ENCODE assay signal across 11 cellular contexts in genomic region chr14:67411375-67411774, GRCh38. TPM values are rescaled to one million over a fixed set of nuclear protein-coding genes. Genes with fewer than 3 reads are reported as not detected.
DNase-seq lines count a peak whose midpoint lies in the region; ATAC-seq and TF ChIP-seq lines count a peak whose summit lies in the region.
"Had no signal": no experiment of that assay in that cellular context is flagged by ENCODE, and none has a peak within 500 bp of the region (broad histone marks: within the 10 kb centered on the region; RNA-seq: fewer than 3 reads in every experiment).

No MANE protein-coding gene starts in this region.

- no peaks in the 10 kb centered on the region for H3K9me3 Mint-ChIP-seq in activated T-cell treated with anti-CD3 and anti-CD28 coated beads, Interleukin-2, amount 50 U/mL, for 4 hours

- H3K27me3 Mint-ChIP-seq in activated T-cell treated with anti-CD3 and anti-CD28 coated beads, Interleukin-2, amount 50 U/mL, for 4 hours (ENCODE audit: low read depth), result peaks cover 6% of the 10 kb centered on the region

- TF ChIP-seq CTCF in brain microvascular endothelial cell (IDR thresholded peaks at IDR 0.05; ENCODE audit: low read depth, low read length, missing control alignments), result no peak
- TF ChIP-seq CTCF in kidney epithelial cell (IDR thresholded peaks at IDR 0.05; ENCODE audit: insufficient read depth, low read length, poor library complexity, severe bottlenecking), result no peak
- TF ChIP-seq CTCF in thoracic aorta (IDR thresholded peaks at IDR 0.05), result no peak

- peak overlapping the region; percentile 61 for H3K4me3 ChIP-seq in brain microvascular endothelial cell (ENCODE audit: low read depth, low read length)
- H3K4me3 ChIP-seq in kidney epithelial cell (ENCODE audit: low read depth, low read length), result peak overlapping the region; percentile 50
- H3K4me3 ChIP-seq in thoracic aorta, result peak overlapping the region; percentile 67

- H3K27me3 ChIP-seq in brain microvascular endothelial cell (replicated peaks) (no peaks in the 10 kb centered on the region), kidney epithelial cell (ENCODE audit: control insufficient read depth, insufficient read depth, low read length) (no peaks in the 10 kb centered on the region), thoracic aorta (replicated peaks; ENCODE audit: insufficient read depth) (peaks cover 9% of the 10 kb centered on the region)
- H3K27me3 ChIP-seq: vagina had no signal

- H3K4me3 Mint-ChIP-seq in activated T-cell treated with anti-CD3 and anti-CD28 coated beads, Interleukin-2, amount 50 U/mL, for 4 hours, result peak overlapping the region; percentile 53

- in situ Hi-C loops in brain microvascular endothelial cell (cut with HindIII; ENCODE audit: low pct_ligation_motif_present, low sequenced_read_pairs), result no loop called here

- no peak for DNase-seq in activated T-cell treated with anti-CD3 and anti-CD28 coated beads, Interleukin-2, amount 50 U/mL, for 4 hours
- no peak for DNase-seq in activated T-cell treated with anti-CD3 and anti-CD28 coated beads, Interleukin-2, amount 50 U/mL, for 1 hour
- DNase-seq in brain microvascular endothelial cell (no peak), kidney epithelial cell (ENCODE audit: low read depth) (no peak), thoracic aorta (ENCODE audit: low spot score) (no peak), NCI-H1092 treated with DMSO at 0.1 percent for 48 hours (lab: John Stamatoyannopoulos, UW) (no peak), caudate nucleus (lab: John Stamatoyannopoulos, UW) (no peak), SIG-M5 treated with dmso at 0.1 percent for 504 hours (lab: John Stamatoyannopoulos, UW; ENCODE audit: unreplicated experiment) (no peak)
- DNase-seq: NCI-H1436 treated with DMSO at 0.1 percent for 48 hours, SHP77 treated with DMSO at 0.1 percent for 48 hours had no signal

- H3K9me3 ChIP-seq in thoracic aorta, result no peaks in the 10 kb centered on the region
- H3K9me3 ChIP-seq: vagina had no signal

- H3K27ac ChIP-seq in brain microvascular endothelial cell, result no peak overlapping the region
- H3K27ac ChIP-seq in thoracic aorta, result no peak overlapping the region
- no peak overlapping the region for H3K27ac ChIP-seq in caudate nucleus (ENCODE audit: low read depth, low read length)
- H3K27ac ChIP-seq: vagina had no signal

- H3K4me1 ChIP-seq in thoracic aorta (ENCODE audit: control insufficient read depth in 1 of 2, low read depth in 2 of 2), result peaks cover 0 to 8% of the 10 kb centered on the region in 2 donors

- ATAC-seq in activated T-cell treated with anti-CD3 and anti-CD28 coated beads, Interleukin-2, amount 50 U/mL, for 4 hours, result no peak
- no peak for ATAC-seq in thoracic aorta (ENCODE audit: insufficient number of reproducible peaks, low FRiP score, low read depth)

- H3K36me3 ChIP-seq in brain microvascular endothelial cell (replicated peaks), result no peaks in the 10 kb centered on the region
- H3K36me3 ChIP-seq in kidney epithelial cell (ENCODE audit: control insufficient read depth, insufficient read depth, low read length), result no peaks in the 10 kb centered on the region
- no peaks in the 10 kb centered on the region for H3K36me3 ChIP-seq in thoracic aorta
- H3K36me3 ChIP-seq: vagina had no signal

- no peaks in the 10 kb centered on the region for H3K36me3 Mint-ChIP-seq in activated T-cell treated with anti-CD3 and anti-CD28 coated beads, Interleukin-2, amount 50 U/mL, for 4 hours (ENCODE audit: insufficient read depth)

- peaks cover 11% of the 10 kb centered on the region for H3K4me1 Mint-ChIP-seq in activated T-cell treated with anti-CD3 and anti-CD28 coated beads, Interleukin-2, amount 50 U/mL, for 4 hours (ENCODE audit: low read depth)

RNA-seq across cellular contexts. Expression of gene PLEK2, which starts 0.6 kb away (rescaled TPM):
- 1 to 10 TPM; 1.8 to 2.5 (median 2.4) TPM for total RNA-seq in activated T-cell treated with anti-CD3 and anti-CD28 coated beads, Interleukin-2, amount 50 U/mL, for 4 hours
- total RNA-seq in kidney epithelial cell, result 44.4 and 100 TPM in 2 replicates
- 1 to 10 TPM; 2.0 to 5.9 TPM for total RNA-seq in thoracic aorta

RNA-seq across cellular contexts. Expression of gene EIF2S1, which starts 51.2 kb away (rescaled TPM):
- 100 to 1,000 TPM; 377 to 401 (median 392) TPM for total RNA-seq in activated T-cell treated with anti-CD3 and anti-CD28 coated beads, Interleukin-2, amount 50 U/mL, for 4 hours
- 75.1 and 88.3 TPM in 2 replicates for total RNA-seq in kidney epithelial cell
- total RNA-seq in thoracic aorta, result 100 to 1,000 TPM in 1 of 2 donors, 10 to 100 TPM in 1; 74.9 to 126 TPM

RNA-seq across cellular contexts. Expression of gene ATP6V1D, which starts 51.8 kb away (rescaled TPM):
- total RNA-seq in activated T-cell treated with anti-CD3 and anti-CD28 coated beads, Interleukin-2, amount 50 U/mL, for 4 hours, result 10 to 100 TPM; 22.7 to 30.9 (median 24.8) TPM
- total RNA-seq in kidney epithelial cell (135 and 156 TPM in 2 replicates), thoracic aorta (10 to 100 TPM; 30.3 to 50.1 TPM)
